ENCODE assay signal across 1 cellular context in the genomic region with DNA sequence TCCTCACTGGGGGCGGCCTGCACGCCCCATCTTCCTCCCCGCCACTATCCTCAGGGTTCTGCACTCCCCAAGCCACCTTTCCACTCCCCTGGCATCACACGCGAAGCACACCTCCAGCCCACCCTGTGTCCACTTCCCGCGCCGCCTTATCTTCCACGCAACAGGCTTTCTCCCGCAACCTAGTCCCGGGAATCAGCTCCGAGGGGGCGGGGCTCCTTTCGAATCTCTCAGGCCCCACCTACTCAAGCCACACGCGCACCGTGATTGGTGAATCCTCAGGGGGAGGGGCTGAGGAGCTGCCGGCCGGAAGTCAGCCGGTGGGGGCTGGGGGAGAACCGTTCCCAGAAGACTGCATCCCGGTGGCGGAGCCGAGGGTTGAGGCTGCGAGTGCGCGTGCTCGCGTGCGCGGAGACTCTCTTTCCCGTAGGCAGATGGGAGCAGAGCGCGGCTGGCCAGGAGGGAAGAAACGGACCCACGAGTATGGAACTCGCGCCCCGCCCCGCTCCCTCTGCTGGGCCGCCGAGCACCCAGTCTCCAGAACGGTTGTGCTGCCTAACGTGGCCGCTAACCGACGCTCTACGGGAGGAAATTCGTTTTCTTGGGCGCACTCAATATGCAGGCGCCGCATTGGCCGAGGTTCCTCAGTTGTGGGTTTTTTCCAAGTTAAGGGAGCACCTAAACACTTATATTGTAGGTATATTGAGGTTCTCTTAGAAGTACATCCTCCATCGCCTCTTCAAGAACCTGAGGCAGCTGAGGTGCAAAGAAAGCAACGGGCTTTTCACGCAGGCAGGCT.
TF ChIP-seq lines count a peak whose summit lies in the region.

A gene (minus strand): TSS at position 194 of the 796 bp plus-strand sequence.

TF ChIP-seq in K562, 482 proteins besides CTCF, POLR2A, EP300 and RAD21 (continued from another document and continues in another):
- TF ChIP-seq SMARCA4 (IDR thresholded peaks at IDR 0.05) (peak; percentile 79), ZNF778 (CRISPR knock-in tag; IDR thresholded peaks at IDR 0.05) (no peak), POLR2H (tag; IDR thresholded peaks at IDR 0.05; ENCODE audit: low read depth) (peak; percentile 80), ERF (CRISPR knock-in tag; IDR thresholded peaks at IDR 0.05) (0 out of 2 replicates have a peak, but pooled peaks have one; percentile 16), ZNF408 (CRISPR knock-in tag; IDR thresholded peaks at IDR 0.05; ENCODE audit: low read depth) (no peak), ETV5 (CRISPR knock-in tag; IDR thresholded peaks at IDR 0.05; ENCODE audit: low read depth) (peak; percentile 99), TCF7L2 (IDR thresholded peaks at IDR 0.05; ENCODE audit: low read depth, low read length) (no peak), BHLHE40 (IDR thresholded peaks at IDR 0.05; ENCODE audit: low read length) (peak; percentile 77), MAFG (tag; conservative IDR thresholded peaks at IDR 0.05) (no peak), SP1 (CRISPR knock-in tag; IDR thresholded peaks at IDR 0.05) (peak; percentile 97), POLR2G (IDR thresholded peaks at IDR 0.05; ENCODE audit: low read depth, low read length) (peak; percentile 97), ZNF133 (CRISPR knock-in tag; IDR thresholded peaks at IDR 0.05) (no peak), BACH1 (tag; IDR thresholded peaks at IDR 0.05) (no peak), GTF2F1 (IDR thresholded peaks at IDR 0.05; ENCODE audit: low read depth, low read length) (no peak), CBX3 (IDR thresholded peaks at IDR 0.05; ENCODE audit: borderline replicate concordance in 1 of 2, low read length in 2 of 2) (peak in 1 of 2 experiments; percentile 84; a peak in 2 of 3 replicates), CTBP1 (IDR thresholded peaks at IDR 0.05; ENCODE audit: borderline replicate concordance) (peak; percentile 85; the same call in 1 of the 2 replicates), ZNF224 (CRISPR knock-in tag; IDR thresholded peaks at IDR 0.05) (no peak), PHF8 (IDR thresholded peaks at IDR 0.05; ENCODE audit: borderline replicate concordance, low read length) (peak; percentile 92)
- TF ChIP-seq, protein P1, sequence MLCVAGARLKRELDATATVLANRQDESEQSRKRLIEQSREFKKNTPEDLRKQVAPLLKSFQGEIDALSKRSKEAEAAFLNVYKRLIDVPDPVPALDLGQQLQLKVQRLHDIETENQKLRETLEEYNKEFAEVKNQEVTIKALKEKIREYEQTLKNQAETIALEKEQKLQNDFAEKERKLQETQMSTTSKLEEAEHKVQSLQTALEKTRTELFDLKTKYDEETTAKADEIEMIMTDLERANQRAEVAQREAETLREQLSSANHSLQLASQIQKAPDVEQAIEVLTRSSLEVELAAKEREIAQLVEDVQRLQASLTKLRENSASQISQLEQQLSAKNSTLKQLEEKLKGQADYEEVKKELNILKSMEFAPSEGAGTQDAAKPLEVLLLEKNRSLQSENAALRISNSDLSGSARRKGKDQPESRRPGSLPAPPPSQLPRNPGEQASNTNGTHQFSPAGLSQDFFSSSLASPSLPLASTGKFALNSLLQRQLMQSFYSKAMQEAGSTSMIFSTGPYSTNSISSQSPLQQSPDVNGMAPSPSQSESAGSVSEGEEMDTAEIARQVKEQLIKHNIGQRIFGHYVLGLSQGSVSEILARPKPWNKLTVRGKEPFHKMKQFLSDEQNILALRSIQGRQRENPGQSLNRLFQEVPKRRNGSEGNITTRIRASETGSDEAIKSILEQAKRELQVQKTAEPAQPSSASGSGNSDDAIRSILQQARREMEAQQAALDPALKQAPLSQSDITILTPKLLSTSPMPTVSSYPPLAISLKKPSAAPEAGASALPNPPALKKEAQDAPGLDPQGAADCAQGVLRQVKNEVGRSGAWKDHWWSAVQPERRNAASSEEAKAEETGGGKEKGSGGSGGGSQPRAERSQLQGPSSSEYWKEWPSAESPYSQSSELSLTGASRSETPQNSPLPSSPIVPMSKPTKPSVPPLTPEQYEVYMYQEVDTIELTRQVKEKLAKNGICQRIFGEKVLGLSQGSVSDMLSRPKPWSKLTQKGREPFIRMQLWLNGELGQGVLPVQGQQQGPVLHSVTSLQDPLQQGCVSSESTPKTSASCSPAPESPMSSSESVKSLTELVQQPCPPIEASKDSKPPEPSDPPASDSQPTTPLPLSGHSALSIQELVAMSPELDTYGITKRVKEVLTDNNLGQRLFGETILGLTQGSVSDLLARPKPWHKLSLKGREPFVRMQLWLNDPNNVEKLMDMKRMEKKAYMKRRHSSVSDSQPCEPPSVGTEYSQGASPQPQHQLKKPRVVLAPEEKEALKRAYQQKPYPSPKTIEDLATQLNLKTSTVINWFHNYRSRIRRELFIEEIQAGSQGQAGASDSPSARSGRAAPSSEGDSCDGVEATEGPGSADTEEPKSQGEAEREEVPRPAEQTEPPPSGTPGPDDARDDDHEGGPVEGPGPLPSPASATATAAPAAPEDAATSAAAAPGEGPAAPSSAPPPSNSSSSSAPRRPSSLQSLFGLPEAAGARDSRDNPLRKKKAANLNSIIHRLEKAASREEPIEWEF (CRISPR knock-in tag; IDR thresholded peaks at IDR 0.05), result no peak
- TF ChIP-seq, protein P2, sequence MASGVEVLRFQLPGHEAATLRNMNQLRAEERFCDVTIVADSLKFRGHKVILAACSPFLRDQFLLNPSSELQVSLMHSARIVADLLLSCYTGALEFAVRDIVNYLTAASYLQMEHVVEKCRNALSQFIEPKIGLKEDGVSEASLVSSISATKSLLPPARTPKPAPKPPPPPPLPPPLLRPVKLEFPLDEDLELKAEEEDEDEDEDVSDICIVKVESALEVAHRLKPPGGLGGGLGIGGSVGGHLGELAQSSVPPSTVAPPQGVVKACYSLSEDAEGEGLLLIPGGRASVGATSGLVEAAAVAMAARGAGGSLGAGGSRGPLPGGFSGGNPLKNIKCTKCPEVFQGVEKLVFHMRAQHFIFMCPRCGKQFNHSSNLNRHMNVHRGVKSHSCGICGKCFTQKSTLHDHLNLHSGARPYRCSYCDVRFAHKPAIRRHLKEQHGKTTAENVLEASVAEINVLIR (CRISPR knock-in tag; IDR thresholded peaks at IDR 0.05), result 0 out of 2 replicates have a peak, but pooled peaks have one; percentile 25
- TF ChIP-seq, protein P3, sequence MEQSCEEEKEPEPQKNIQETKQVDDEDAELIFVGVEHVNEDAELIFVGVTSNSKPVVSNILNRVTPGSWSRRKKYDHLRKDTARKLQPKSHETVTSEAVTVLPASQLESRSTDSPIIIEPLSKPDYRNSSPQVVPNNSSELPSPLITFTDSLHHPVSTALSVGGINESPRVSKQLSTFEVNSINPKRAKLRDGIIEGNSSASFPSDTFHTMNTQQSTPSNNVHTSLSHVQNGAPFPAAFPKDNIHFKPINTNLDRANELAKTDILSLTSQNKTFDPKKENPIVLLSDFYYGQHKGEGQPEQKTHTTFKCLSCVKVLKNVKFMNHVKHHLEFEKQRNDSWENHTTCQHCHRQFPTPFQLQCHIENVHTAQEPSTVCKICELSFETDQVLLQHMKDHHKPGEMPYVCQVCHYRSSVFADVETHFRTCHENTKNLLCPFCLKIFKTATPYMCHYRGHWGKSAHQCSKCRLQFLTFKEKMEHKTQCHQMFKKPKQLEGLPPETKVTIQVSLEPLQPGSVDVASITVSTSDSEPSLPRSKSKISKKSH (CRISPR knock-in tag; IDR thresholded peaks at IDR 0.05), result no peak
- TF ChIP-seq, protein P4, sequence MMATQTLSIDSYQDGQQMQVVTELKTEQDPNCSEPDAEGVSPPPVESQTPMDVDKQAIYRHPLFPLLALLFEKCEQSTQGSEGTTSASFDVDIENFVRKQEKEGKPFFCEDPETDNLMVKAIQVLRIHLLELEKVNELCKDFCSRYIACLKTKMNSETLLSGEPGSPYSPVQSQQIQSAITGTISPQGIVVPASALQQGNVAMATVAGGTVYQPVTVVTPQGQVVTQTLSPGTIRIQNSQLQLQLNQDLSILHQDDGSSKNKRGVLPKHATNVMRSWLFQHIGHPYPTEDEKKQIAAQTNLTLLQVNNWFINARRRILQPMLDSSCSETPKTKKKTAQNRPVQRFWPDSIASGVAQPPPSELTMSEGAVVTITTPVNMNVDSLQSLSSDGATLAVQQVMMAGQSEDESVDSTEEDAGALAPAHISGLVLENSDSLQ (IDR thresholded peaks at IDR 0.05), result 0 out of 2 replicates have a peak, but pooled peaks have one; percentile 14
- TF ChIP-seq, protein P5, sequence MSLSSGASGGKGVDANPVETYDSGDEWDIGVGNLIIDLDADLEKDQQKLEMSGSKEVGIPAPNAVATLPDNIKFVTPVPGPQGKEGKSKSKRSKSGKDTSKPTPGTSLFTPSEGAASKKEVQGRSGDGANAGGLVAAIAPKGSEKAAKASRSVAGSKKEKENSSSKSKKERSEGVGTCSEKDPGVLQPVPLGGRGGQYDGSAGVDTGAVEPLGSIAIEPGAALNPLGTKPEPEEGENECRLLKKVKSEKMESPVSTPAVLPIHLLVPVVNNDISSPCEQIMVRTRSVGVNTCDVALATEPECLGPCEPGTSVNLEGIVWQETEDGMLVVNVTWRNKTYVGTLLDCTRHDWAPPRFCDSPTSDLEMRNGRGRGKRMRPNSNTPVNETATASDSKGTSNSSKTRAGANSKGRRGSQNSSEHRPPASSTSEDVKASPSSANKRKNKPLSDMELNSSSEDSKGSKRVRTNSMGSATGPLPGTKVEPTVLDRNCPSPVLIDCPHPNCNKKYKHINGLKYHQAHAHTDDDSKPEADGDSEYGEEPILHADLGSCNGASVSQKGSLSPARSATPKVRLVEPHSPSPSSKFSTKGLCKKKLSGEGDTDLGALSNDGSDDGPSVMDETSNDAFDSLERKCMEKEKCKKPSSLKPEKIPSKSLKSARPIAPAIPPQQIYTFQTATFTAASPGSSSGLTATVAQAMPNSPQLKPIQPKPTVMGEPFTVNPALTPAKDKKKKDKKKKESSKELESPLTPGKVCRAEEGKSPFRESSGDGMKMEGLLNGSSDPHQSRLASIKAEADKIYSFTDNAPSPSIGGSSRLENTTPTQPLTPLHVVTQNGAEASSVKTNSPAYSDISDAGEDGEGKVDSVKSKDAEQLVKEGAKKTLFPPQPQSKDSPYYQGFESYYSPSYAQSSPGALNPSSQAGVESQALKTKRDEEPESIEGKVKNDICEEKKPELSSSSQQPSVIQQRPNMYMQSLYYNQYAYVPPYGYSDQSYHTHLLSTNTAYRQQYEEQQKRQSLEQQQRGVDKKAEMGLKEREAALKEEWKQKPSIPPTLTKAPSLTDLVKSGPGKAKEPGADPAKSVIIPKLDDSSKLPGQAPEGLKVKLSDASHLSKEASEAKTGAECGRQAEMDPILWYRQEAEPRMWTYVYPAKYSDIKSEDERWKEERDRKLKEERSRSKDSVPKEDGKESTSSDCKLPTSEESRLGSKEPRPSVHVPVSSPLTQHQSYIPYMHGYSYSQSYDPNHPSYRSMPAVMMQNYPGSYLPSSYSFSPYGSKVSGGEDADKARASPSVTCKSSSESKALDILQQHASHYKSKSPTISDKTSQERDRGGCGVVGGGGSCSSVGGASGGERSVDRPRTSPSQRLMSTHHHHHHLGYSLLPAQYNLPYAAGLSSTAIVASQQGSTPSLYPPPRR (CRISPR knock-in tag; IDR thresholded peaks at IDR 0.05; ENCODE audit: borderline replicate concordance), result 0 out of 2 replicates have a peak, but pooled peaks have one; percentile 24
- TF ChIP-seq, protein P6, sequence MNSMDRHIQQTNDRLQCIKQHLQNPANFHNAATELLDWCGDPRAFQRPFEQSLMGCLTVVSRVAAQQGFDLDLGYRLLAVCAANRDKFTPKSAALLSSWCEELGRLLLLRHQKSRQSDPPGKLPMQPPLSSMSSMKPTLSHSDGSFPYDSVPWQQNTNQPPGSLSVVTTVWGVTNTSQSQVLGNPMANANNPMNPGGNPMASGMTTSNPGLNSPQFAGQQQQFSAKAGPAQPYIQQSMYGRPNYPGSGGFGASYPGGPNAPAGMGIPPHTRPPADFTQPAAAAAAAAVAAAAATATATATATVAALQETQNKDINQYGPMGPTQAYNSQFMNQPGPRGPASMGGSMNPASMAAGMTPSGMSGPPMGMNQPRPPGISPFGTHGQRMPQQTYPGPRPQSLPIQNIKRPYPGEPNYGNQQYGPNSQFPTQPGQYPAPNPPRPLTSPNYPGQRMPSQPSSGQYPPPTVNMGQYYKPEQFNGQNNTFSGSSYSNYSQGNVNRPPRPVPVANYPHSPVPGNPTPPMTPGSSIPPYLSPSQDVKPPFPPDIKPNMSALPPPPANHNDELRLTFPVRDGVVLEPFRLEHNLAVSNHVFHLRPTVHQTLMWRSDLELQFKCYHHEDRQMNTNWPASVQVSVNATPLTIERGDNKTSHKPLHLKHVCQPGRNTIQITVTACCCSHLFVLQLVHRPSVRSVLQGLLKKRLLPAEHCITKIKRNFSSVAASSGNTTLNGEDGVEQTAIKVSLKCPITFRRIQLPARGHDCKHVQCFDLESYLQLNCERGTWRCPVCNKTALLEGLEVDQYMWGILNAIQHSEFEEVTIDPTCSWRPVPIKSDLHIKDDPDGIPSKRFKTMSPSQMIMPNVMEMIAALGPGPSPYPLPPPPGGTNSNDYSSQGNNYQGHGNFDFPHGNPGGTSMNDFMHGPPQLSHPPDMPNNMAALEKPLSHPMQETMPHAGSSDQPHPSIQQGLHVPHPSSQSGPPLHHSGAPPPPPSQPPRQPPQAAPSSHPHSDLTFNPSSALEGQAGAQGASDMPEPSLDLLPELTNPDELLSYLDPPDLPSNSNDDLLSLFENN (IDR thresholded peaks at IDR 0.05; ENCODE audit: low read depth in 2 of 2, low read length in 2 of 2), result peak in 1 of 2 experiments; percentile 16; a peak in 1 of 4 replicates
- TF ChIP-seq, protein P7, sequence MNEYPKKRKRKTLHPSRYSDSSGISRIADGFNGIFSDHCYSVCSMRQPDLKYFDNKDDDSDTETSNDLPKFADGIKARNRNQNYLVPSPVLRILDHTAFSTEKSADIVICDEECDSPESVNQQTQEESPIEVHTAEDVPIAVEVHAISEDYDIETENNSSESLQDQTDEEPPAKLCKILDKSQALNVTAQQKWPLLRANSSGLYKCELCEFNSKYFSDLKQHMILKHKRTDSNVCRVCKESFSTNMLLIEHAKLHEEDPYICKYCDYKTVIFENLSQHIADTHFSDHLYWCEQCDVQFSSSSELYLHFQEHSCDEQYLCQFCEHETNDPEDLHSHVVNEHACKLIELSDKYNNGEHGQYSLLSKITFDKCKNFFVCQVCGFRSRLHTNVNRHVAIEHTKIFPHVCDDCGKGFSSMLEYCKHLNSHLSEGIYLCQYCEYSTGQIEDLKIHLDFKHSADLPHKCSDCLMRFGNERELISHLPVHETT (CRISPR knock-in tag; conservative IDR thresholded peaks at IDR 0.05 in 1 of 2, IDR thresholded peaks at IDR 0.05 in 1 of 2), result peak in 1 of 2 experiments; percentile 93; a peak in 2 of 4 replicates
- TF ChIP-seq, protein P8, sequence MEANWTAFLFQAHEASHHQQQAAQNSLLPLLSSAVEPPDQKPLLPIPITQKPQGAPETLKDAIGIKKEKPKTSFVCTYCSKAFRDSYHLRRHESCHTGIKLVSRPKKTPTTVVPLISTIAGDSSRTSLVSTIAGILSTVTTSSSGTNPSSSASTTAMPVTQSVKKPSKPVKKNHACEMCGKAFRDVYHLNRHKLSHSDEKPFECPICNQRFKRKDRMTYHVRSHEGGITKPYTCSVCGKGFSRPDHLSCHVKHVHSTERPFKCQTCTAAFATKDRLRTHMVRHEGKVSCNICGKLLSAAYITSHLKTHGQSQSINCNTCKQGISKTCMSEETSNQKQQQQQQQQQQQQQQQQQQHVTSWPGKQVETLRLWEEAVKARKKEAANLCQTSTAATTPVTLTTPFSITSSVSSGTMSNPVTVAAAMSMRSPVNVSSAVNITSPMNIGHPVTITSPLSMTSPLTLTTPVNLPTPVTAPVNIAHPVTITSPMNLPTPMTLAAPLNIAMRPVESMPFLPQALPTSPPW (CRISPR knock-in tag; IDR thresholded peaks at IDR 0.05), result peak; percentile 96
